19 cellular contexts compared by ENCODE assay signal in the genomic region with DNA sequence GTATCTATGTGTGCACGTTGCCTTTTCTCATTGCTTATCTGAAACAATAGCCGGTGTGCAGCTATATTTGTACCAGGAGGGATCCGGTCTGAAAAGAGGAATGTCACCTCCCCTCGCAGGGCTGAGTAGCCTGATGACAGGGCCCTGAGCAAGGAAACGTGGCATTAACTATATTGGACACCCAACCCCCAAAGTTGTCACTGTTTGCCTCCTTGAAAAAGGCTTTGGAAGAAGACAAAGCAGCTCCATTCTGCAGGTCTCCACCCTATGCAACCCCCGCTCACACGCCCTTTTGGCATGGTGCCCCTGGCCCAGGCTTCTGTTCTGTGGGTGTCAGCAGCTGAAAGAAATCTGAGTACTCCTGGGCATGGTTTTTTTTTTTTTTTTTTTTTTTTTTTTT. TPM values are rescaled to one million over a fixed set of nuclear protein-coding genes. Genes with fewer than 3 reads are reported as not detected.
A peak's percentile ranks its signal among the peaks of the same experiment; 100 is the strongest.
DNase-seq lines count a peak whose midpoint lies in the region; ATAC-seq and TF ChIP-seq lines count a peak whose summit lies in the region.
"Had no signal": no experiment of that assay in that cellular context is flagged by ENCODE, and none has a peak within 500 bp of the region (broad histone marks: within the 10 kb centered on the region; RNA-seq: fewer than 3 reads in every experiment).

No MANE protein-coding gene starts in this region.

- H3K4me1 ChIP-seq in cardiac muscle cell (ENCODE audit: low read depth): peaks cover 14% of the 10 kb centered on the region
- H3K4me1 ChIP-seq in gastrocnemius medialis: peaks cover 0 to 6% of the 10 kb centered on the region in 2 donors
- H3K4me1 ChIP-seq: BLaER1, left lung, SJSA1 had no signal

- ATAC-seq in gastrocnemius medialis: peak; percentile 21 to 39
- no peak for ATAC-seq in stimulated activated memory B cell treated with anti-CD40 and anti-IgM and Interleukin-4, amounts not matched to agents 10 μg/mL and 1 μg/mL and 100 μg/mL, for 72 hours
- ATAC-seq: left lung had no signal

- peak overlapping the region; percentile 46 for H3K27ac ChIP-seq in cardiac muscle cell
- H3K27ac ChIP-seq in gastrocnemius medialis: no peak overlapping the region
- H3K27ac ChIP-seq: 22Rv1, BLaER1, left lung, SJSA1 had no signal

- no peak overlapping the region for H3K4me3 ChIP-seq in cardiac muscle cell
- H3K4me3 ChIP-seq in gastrocnemius medialis: peak overlapping the region in 1 of 4 donors; percentile 3
- H3K4me3 ChIP-seq: BLaER1, left lung, SJSA1 had no signal

- H3K27me3 ChIP-seq in cardiac muscle cell (no peaks in the 10 kb centered on the region), gastrocnemius medialis (no peaks in the 10 kb centered on the region)
- H3K27me3 ChIP-seq: left lung, SJSA1 had no signal

- DNase-seq in DMS 273 (lab: John Stamatoyannopoulos, UW; ENCODE audit: unreplicated experiment) (peak; percentile 76), DMS 273 treated with DMSO at 0.1 percent for 48 hours (lab: John Stamatoyannopoulos, UW) (no peak), NCI-H2171 treated with DMSO at 0.1 percent for 48 hours (lab: John Stamatoyannopoulos, UW) (peak; percentile 84), cardiac muscle cell (ENCODE audit: low read depth in 1 of 2, low spot score in 1 of 2) (peak in 1 of 2 donors; percentile 56), gastrocnemius medialis (peak in 1 of 2 donors; percentile 26), T-helper 9 cell (no peak), SHP77 (lab: John Stamatoyannopoulos, UW) (no peak)
- DNase-seq: activated CD4-positive, alpha-beta T cell treated with anti-CD3 and anti-CD28 coated beads for 48 hours; DND-41; effector CD8-positive, alpha-beta T cell; foreskin fibroblast; left lung; T1000 had no signal

- H3K4me3 Mint-ChIP-seq in stimulated activated memory B cell treated with anti-CD40 and anti-IgM and Interleukin-4, amounts not matched to agents 10 μg/mL and 1 μg/mL and 100 μg/mL, for 72 hours: no peak overlapping the region
- H3K4me3 Mint-ChIP-seq: activated naive CD8-positive, alpha-beta T cell had no signal

- H3K9me3 Mint-ChIP-seq in stimulated activated memory B cell treated with anti-CD40 and anti-IgM and Interleukin-4, amounts not matched to agents 10 μg/mL and 1 μg/mL and 100 μg/mL, for 72 hours: no peaks in the 10 kb centered on the region

- TF ChIP-seq POLR2A in gastrocnemius medialis (IDR thresholded peaks at IDR 0.05): no peak

- H3K36me3 ChIP-seq in cardiac muscle cell (no peaks in the 10 kb centered on the region), gastrocnemius medialis (no peaks in the 10 kb centered on the region)
- H3K36me3 ChIP-seq: BLaER1, left lung, SJSA1 had no signal

- intact Hi-C loops in gastrocnemius medialis (cut with DNase I; ENCODE audit: low total_unique reads): no loop called here

- in situ Hi-C loops in gastrocnemius medialis (cut with MboI; ENCODE audit: low sequenced_read_pairs in 4 of 4): no loop called here

- TF ChIP-seq CTCF in cardiac muscle cell (IDR thresholded peaks at IDR 0.05; ENCODE audit: low read depth, low read length): no peak
- TF ChIP-seq CTCF in gastrocnemius medialis (IDR thresholded peaks at IDR 0.05 in 4 of 5, conservative IDR thresholded peaks at IDR 0.05 in 1 of 5): no peak

- H3K9me3 ChIP-seq in cardiac muscle cell (ENCODE audit: low read depth) (no peaks in the 10 kb centered on the region), gastrocnemius medialis (no peaks in the 10 kb centered on the region)
- H3K9me3 ChIP-seq: BLaER1, left lung, SJSA1 had no signal

- H3K4me1 Mint-ChIP-seq in stimulated activated memory B cell treated with anti-CD40 and anti-IgM and Interleukin-4, amounts not matched to agents 10 μg/mL and 1 μg/mL and 100 μg/mL, for 72 hours: no peaks in the 10 kb centered on the region

- no peaks in the 10 kb centered on the region for H3K36me3 Mint-ChIP-seq in stimulated activated memory B cell treated with anti-CD40 and anti-IgM and Interleukin-4, amounts not matched to agents 10 μg/mL and 1 μg/mL and 100 μg/mL, for 72 hours
- H3K36me3 Mint-ChIP-seq: activated naive CD8-positive, alpha-beta T cell had no signal

- no peaks in the 10 kb centered on the region for H3K27me3 Mint-ChIP-seq in stimulated activated memory B cell treated with anti-CD40 and anti-IgM and Interleukin-4, amounts not matched to agents 10 μg/mL and 1 μg/mL and 100 μg/mL, for 72 hours
- H3K27me3 Mint-ChIP-seq: activated naive CD8-positive, alpha-beta T cell had no signal

- no peak overlapping the region for H3K27ac Mint-ChIP-seq in stimulated activated memory B cell treated with anti-CD40 and anti-IgM and Interleukin-4, amounts not matched to agents 10 μg/mL and 1 μg/mL and 100 μg/mL, for 72 hours
- H3K27ac Mint-ChIP-seq: activated naive CD8-positive, alpha-beta T cell had no signal

RNA-seq across cellular contexts. Expression of gene PRRG3, which starts 8.2 kb away (rescaled TPM):
- total RNA-seq in cardiac muscle cell (4.8 and 10.6 TPM in 2 replicates), gastrocnemius medialis (under 1 TPM in 2 of 4 donors, not detected in 2; 0.04 to 0.39 TPM)
- 5.6 and 18.1 TPM in 2 replicates for polyA plus RNA-seq in cardiac muscle cell
- total RNA-seq: SJSA1 had no signal
- polyA plus RNA-seq: neural cell had no signal

RNA-seq across cellular contexts. Expression of gene FATE1, which starts 12.3 kb away (rescaled TPM):
- 0.15 and 0.18 TPM in 2 replicates for total RNA-seq in cardiac muscle cell
- not detected in 2 replicates for polyA plus RNA-seq in cardiac muscle cell
- not detected for total RNA-seq in gastrocnemius medialis
- total RNA-seq: left lung, SJSA1 had no signal
- polyA plus RNA-seq: neural cell had no signal

RNA-seq across cellular contexts. Expression of gene CNGA2, which starts 31.1 kb away (rescaled TPM):
- total RNA-seq in cardiac muscle cell (not detected in 2 replicates), gastrocnemius medialis (not detected)
- not detected in 2 replicates for polyA plus RNA-seq in cardiac muscle cell
- total RNA-seq: left lung, SJSA1 had no signal
- polyA plus RNA-seq: neural cell had no signal

Comparison
In these comparisons a context has a peak if more than half of its experiments do, and no peak if none do; other contexts are left out.
1. DNase-seq: peak in DMS 273 (single experiment) and NCI-H2171 treated with DMSO at 0.1 percent for 48 hours (single experiment); none in DMS 273 treated with DMSO at 0.1 percent for 48 hours (single experiment), T-helper 9 cell (single experiment) and SHP77 (0 of 2).